ENCODE assay signal across 1 cellular context in genomic region chr7:2508327-2509231, GRCh38.
A peak's percentile ranks its signal among the peaks of the same experiment; 100 is the strongest.
TF ChIP-seq lines count a peak whose summit lies in the region.

No MANE protein-coding gene starts in this region.

TF ChIP-seq in HepG2, 621 proteins besides CTCF, POLR2A, EP300 and RAD21:
- TF ChIP-seq, protein P1, sequence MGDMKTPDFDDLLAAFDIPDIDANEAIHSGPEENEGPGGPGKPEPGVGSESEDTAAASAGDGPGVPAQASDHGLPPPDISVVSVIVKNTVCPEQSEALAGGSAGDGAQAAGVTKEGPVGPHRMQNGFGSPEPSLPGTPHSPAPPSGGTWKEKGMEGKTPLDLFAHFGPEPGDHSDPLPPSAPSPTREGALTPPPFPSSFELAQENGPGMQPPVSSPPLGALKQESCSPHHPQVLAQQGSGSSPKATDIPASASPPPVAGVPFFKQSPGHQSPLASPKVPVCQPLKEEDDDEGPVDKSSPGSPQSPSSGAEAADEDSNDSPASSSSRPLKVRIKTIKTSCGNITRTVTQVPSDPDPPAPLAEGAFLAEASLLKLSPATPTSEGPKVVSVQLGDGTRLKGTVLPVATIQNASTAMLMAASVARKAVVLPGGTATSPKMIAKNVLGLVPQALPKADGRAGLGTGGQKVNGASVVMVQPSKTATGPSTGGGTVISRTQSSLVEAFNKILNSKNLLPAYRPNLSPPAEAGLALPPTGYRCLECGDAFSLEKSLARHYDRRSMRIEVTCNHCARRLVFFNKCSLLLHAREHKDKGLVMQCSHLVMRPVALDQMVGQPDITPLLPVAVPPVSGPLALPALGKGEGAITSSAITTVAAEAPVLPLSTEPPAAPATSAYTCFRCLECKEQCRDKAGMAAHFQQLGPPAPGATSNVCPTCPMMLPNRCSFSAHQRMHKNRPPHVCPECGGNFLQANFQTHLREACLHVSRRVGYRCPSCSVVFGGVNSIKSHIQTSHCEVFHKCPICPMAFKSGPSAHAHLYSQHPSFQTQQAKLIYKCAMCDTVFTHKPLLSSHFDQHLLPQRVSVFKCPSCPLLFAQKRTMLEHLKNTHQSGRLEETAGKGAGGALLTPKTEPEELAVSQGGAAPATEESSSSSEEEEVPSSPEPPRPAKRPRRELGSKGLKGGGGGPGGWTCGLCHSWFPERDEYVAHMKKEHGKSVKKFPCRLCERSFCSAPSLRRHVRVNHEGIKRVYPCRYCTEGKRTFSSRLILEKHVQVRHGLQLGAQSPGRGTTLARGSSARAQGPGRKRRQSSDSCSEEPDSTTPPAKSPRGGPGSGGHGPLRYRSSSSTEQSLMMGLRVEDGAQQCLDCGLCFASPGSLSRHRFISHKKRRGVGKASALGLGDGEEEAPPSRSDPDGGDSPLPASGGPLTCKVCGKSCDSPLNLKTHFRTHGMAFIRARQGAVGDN (CRISPR knock-in tag; IDR thresholded peaks at IDR 0.05), result peak; percentile 6
- TF ChIP-seq KDM5B (CRISPR knock-in tag; IDR thresholded peaks at IDR 0.05; ENCODE audit: borderline replicate concordance), result 0 out of 2 replicates have a peak, but pooled peaks have one; percentile 29
- no peak for TF ChIP-seq GZF1 (CRISPR knock-in tag; IDR thresholded peaks at IDR 0.05)
- no peak for TF ChIP-seq ZNF883 (CRISPR knock-in tag; IDR thresholded peaks at IDR 0.05; ENCODE audit: not compliant biosample characterization)
- TF ChIP-seq NFYC (CRISPR knock-in tag; IDR thresholded peaks at IDR 0.05), result no peak
- TF ChIP-seq, protein P2, sequence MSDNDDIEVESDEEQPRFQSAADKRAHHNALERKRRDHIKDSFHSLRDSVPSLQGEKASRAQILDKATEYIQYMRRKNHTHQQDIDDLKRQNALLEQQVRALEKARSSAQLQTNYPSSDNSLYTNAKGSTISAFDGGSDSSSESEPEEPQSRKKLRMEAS (IDR thresholded peaks at IDR 0.05), result 0 out of 2 replicates have a peak, but pooled peaks have one; percentile 14
- TF ChIP-seq NRL (CRISPR knock-in tag; IDR thresholded peaks at IDR 0.05; ENCODE audit: borderline replicate concordance), result 0 out of 2 replicates have a peak, but pooled peaks have one; percentile 29
- TF ChIP-seq, protein P3, sequence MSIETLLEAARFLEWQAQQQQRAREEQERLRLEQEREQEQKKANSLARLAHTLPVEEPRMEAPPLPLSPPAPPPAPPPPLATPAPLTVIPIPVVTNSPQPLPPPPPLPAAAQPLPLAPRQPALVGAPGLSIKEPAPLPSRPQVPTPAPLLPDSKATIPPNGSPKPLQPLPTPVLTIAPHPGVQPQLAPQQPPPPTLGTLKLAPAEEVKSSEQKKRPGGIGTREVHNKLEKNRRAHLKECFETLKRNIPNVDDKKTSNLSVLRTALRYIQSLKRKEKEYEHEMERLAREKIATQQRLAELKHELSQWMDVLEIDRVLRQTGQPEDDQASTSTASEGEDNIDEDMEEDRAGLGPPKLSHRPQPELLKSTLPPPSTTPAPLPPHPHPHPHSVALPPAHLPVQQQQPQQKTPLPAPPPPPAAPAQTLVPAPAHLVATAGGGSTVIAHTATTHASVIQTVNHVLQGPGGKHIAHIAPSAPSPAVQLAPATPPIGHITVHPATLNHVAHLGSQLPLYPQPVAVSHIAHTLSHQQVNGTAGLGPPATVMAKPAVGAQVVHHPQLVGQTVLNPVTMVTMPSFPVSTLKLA (IDR thresholded peaks at IDR 0.05), result peak; percentile 71
- no peak for TF ChIP-seq KLF13 (CRISPR knock-in tag; IDR thresholded peaks at IDR 0.05)
- no peak for TF ChIP-seq MAZ (IDR thresholded peaks at IDR 0.05; ENCODE audit: borderline replicate concordance, low read depth, low read length)
- no peak for TF ChIP-seq MAZ (CRISPR knock-in tag; IDR thresholded peaks at IDR 0.05; ENCODE audit: low read depth)
TF ChIP-seq in HepG2: peak in this region for 5.
